ENCODE assay signal across 9 cellular contexts in the genomic region with DNA sequence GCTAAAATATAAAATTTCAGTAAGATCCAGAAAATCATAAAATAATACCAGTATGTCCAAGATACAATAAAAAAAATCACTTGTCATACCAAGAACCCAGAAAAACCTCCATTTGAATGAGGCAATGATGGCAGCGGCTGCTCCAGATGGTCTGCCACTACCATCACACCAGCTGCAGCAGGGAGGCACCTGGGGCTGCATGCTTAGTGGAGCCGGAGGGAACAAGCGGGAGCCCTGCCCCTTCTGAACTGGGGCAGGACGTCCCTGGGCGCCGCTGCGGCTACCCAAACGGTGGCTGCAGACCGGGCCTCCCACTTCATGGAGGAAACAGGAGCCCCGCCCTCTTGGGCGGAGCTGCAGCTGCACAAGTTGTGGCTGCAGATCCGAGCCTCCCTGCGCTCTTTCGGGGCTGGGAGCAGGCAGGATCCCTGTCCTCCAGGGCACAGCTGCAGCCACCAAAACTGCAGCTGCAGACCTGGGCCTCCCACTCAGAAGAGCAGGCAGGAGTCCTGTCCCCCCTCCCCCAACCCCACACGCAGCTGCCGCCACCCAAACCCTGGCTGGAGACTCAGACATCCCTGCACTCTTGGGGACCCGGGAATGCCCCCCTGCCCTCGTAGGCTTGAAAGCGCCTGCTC. TPM values are rescaled to one million over a fixed set of nuclear protein-coding genes. Genes with fewer than 3 reads are reported as not detected.
DNase-seq lines count a peak whose midpoint lies in the region; FAIRE-seq and TF ChIP-seq lines count a peak whose summit lies in the region.
"Had no signal": no experiment of that assay in that cellular context is flagged by ENCODE, and none has a peak within 500 bp of the region (broad histone marks: within the 10 kb centered on the region; RNA-seq: fewer than 3 reads in every experiment).

No MANE protein-coding gene starts in this region.

- H3K79me2 ChIP-seq in DOHH2 (ENCODE audit: control insufficient read depth, low read length): no peaks in the 10 kb centered on the region

- FAIRE-seq in H54 (lab: Jason Lieb, UNC): peak; percentile 27

- H3K4me3 Mint-ChIP-seq in T-helper 1 cell treated with Interleukin-12 subunit alpha and Interleukin-12 subunit beta and Interleukin-4 antibody, amounts not matched to agents 30 μg/mL and 1 μg/mL, for 36 hours: peak overlapping the region; percentile 51

- no peak for TF ChIP-seq POLR2A in H54 (IDR thresholded peaks at IDR 0.05; ENCODE audit: low read depth, low read length)

- H3K4me2 ChIP-seq in DOHH2 (ENCODE audit: low read length): peak overlapping the region; percentile 74

- H3K9me3 Mint-ChIP-seq in T-helper 1 cell treated with Interleukin-12 subunit alpha and Interleukin-12 subunit beta and Interleukin-4 antibody, amounts not matched to agents 30 μg/mL and 1 μg/mL, for 36 hours: no peaks in the 10 kb centered on the region

- H3K36me3 ChIP-seq in DOHH2 (ENCODE audit: control insufficient read depth, low read length): no peaks in the 10 kb centered on the region
- H3K36me3 ChIP-seq in ascending aorta: no peaks in the 10 kb centered on the region

- TF ChIP-seq CTCF in DOHH2 (IDR thresholded peaks at IDR 0.05; ENCODE audit: low read depth, low read length, poor library complexity, severe bottlenecking) (no peak), ascending aorta (IDR thresholded peaks at IDR 0.05) (no peak)

- H3K4me3 ChIP-seq in DOHH2 (ENCODE audit: low read length) (peak overlapping the region; percentile 57), ascending aorta (peak overlapping the region; percentile 32 to 51), skeletal muscle cell (ENCODE audit: low read depth, low read length) (peak overlapping the region; percentile 37)

- no peaks in the 10 kb centered on the region for H3F3A ChIP-seq in DOHH2 (ENCODE audit: control insufficient read depth, insufficient read depth)

- H3K9me3 ChIP-seq in DOHH2 (ENCODE audit: control insufficient read depth, insufficient read depth, low read length): no peaks in the 10 kb centered on the region
- H3K9me3 ChIP-seq in ascending aorta: no peaks in the 10 kb centered on the region

- peaks cover 18% of the 10 kb centered on the region for H3K4me1 ChIP-seq in DOHH2 (ENCODE audit: control insufficient read depth, low read length)
- no peaks in the 10 kb centered on the region for H3K4me1 ChIP-seq in ascending aorta

- H3K27ac Mint-ChIP-seq in T-helper 1 cell treated with Interleukin-12 subunit alpha and Interleukin-12 subunit beta and Interleukin-4 antibody, amounts not matched to agents 30 μg/mL and 1 μg/mL, for 36 hours: no peak overlapping the region

- H3K27me3 ChIP-seq in DOHH2 (ENCODE audit: control insufficient read depth, low read length): peaks cover 13% of the 10 kb centered on the region; the same call in 1 of the 2 replicates
- no peaks in the 10 kb centered on the region for H3K27me3 ChIP-seq in ascending aorta

- DNase-seq in H54 (ENCODE audit: insufficient read length, low spot score) (peak; percentile 58), MV-4-11 (lab: John Stamatoyannopoulos, UW) (peak; percentile 88), ascending aorta (ENCODE audit: low spot score in 2 of 2) (peak in 1 of 2 donors; percentile 70), iPS DF 4.7 (ENCODE audit: extremely low read depth, low spot score) (peak; percentile 71), skeletal muscle cell (ENCODE audit: low read depth) (peak; percentile 6), kidney glomerular epithelial cell (lab: John Stamatoyannopoulos, UW) (no peak)

- peaks cover 8% of the 10 kb centered on the region for H3K4me1 Mint-ChIP-seq in T-helper 1 cell treated with Interleukin-12 subunit alpha and Interleukin-12 subunit beta and Interleukin-4 antibody, amounts not matched to agents 30 μg/mL and 1 μg/mL, for 36 hours (ENCODE audit: low read depth)

- H3K27me3 Mint-ChIP-seq in T-helper 1 cell treated with Interleukin-12 subunit alpha and Interleukin-12 subunit beta and Interleukin-4 antibody, amounts not matched to agents 30 μg/mL and 1 μg/mL, for 36 hours (ENCODE audit: low read depth): peaks cover 25% of the 10 kb centered on the region

- no peak overlapping the region for H3K27ac ChIP-seq in DOHH2 (ENCODE audit: low read depth, low read length)
- H3K27ac ChIP-seq in ascending aorta: no peak overlapping the region

- intact Hi-C loops in ascending aorta (cut with DNase I): no loop called here

- no peaks in the 10 kb centered on the region for H3K36me3 Mint-ChIP-seq in T-helper 1 cell treated with Interleukin-12 subunit alpha and Interleukin-12 subunit beta and Interleukin-4 antibody, amounts not matched to agents 30 μg/mL and 1 μg/mL, for 36 hours (ENCODE audit: low read depth)

- H3K9me2 ChIP-seq in DOHH2 (replicated peaks; ENCODE audit: control insufficient read depth, low read length): no peaks in the 10 kb centered on the region

- no peaks in the 10 kb centered on the region for H4K20me1 ChIP-seq in DOHH2 (ENCODE audit: control insufficient read depth, insufficient read depth, low read depth, low read length)

RNA-seq across cellular contexts. Expression of gene OR5AU1, which starts 36.1 kb away (rescaled TPM):
- not detected for total RNA-seq in ascending aorta
- total RNA-seq: dermis microvascular lymphatic vessel endothelial cell had no signal
